Comparison of ENCODE assay signal across 12 cellular contexts in genomic region chr16:75248536-75249380, GRCh38. TPM values are rescaled to one million over a fixed set of nuclear protein-coding genes. Genes with fewer than 3 reads are reported as not detected.
A peak's percentile ranks its signal among the peaks of the same experiment; 100 is the strongest.
DNase-seq lines count a peak whose midpoint lies in the region; ATAC-seq and TF ChIP-seq lines count a peak whose summit lies in the region.
"Had no signal": no experiment of that assay in that cellular context is flagged by ENCODE, and none has a peak within 500 bp of the region (broad histone marks: within the 10 kb centered on the region; RNA-seq: fewer than 3 reads in every experiment).

No MANE protein-coding gene starts in this region.

- no peaks in the 10 kb centered on the region; a peak in 1 of 4 replicates for H3K36me3 ChIP-seq in HCT116 (ENCODE audit: control insufficient read depth in 1 of 2, insufficient read depth in 2 of 2, low read length in 2 of 2)
- no peaks in the 10 kb centered on the region for H3K36me3 ChIP-seq in lower lobe of right lung
- no peaks in the 10 kb centered on the region for H3K36me3 ChIP-seq in stomach smooth muscle (ENCODE audit: control insufficient read depth in 2 of 2, insufficient read depth in 2 of 2, low read length in 2 of 2)

- H3K27ac Mint-ChIP-seq in chondrocyte (ENCODE audit: unreplicated experiment), result peak overlapping the region; percentile 100

- ATAC-seq in HCT116, result no peak
- no peak for ATAC-seq in lower lobe of right lung
- ATAC-seq in HG03095 (IDR thresholded peaks at IDR 0.05; ENCODE audit: unreplicated experiment), result no peak

- RAD21 ChIA-PET in HCT116 (lab: Charles Lee; ENCODE audit: low non-redundant PET in 1 of 2, low total read pairs in 2 of 2, uncharacterized antibody in 2 of 2, unreplicated experiment in 2 of 2), result interaction anchor here in 1 of 2 experiments (0.9 kb wide), 1 partner anchor 56 kb away, joined by 3 read pairs; no protein-coding TSS in a partner anchor

- DNase-seq in HCT116 (ENCODE audit: low read depth, low spot score), result no peak
- DNase-seq in chondrocyte (ENCODE audit: low spot score), result no peak
- DNase-seq in lower lobe of right lung, result no peak
- no peak for DNase-seq in posterior vena cava (ENCODE audit: low spot score)
- DNase-seq in NCI-H524 (lab: John Stamatoyannopoulos, UW), result no peak
- DNase-seq in activated CD4-positive, alpha-beta T cell treated with anti-CD3 and anti-CD28 coated beads for 4 hours, result no peak
- DNase-seq: activated CD8-positive, alpha-beta memory T cell treated with anti-CD3 and anti-CD28 coated beads for 24 hours; DMS79; NCI-H2029 treated with DMSO at 0.1 percent for 48 hours had no signal

- TF ChIP-seq RAD21 in HCT116 (IDR thresholded peaks at IDR 0.05; ENCODE audit: low read depth), result no peak

- intact Hi-C loops in HCT116 (cut with micrococcal nuclease) (no loop called here), lower lobe of right lung (cut with DNase I) (no loop called here), posterior vena cava (cut with DNase I) (no loop called here)

- H3K27ac ChIP-seq in HCT116 (ENCODE audit: low read depth, low read length), result peak overlapping the region; percentile 97; the same call in 1 of the 2 replicates
- peak overlapping the region; percentile 90 for H3K27ac ChIP-seq in lower lobe of right lung
- peak overlapping the region; percentile 95 for H3K27ac ChIP-seq in stomach smooth muscle (ENCODE audit: low read length)
- H3K27ac ChIP-seq: SJSA1 had no signal

- no peaks in the 10 kb centered on the region for H3K27me3 Mint-ChIP-seq in chondrocyte (ENCODE audit: low read depth)

- H3K4me1 Mint-ChIP-seq in chondrocyte (ENCODE audit: low read depth), result peaks cover 83% of the 10 kb centered on the region

- H3K36me3 Mint-ChIP-seq in chondrocyte (ENCODE audit: low read depth), result peaks cover 2% of the 10 kb centered on the region

- 0 out of 2 replicates have a peak overlapping the region, but pooled peaks have one; percentile 91 for H3K9ac ChIP-seq in HCT116 (ENCODE audit: low read length)
- H3K9ac ChIP-seq in stomach smooth muscle (ENCODE audit: low read length in 2 of 2), result peak overlapping the region in 1 of 2 donors; percentile 39

- TF ChIP-seq CTCF in HCT116 (IDR thresholded peaks at IDR 0.05 in 2 of 3, conservative IDR thresholded peaks at IDR 0.05 in 1 of 3; ENCODE audit: borderline replicate concordance in 1 of 3, insufficient read depth in 1 of 3, low read depth in 2 of 3, low read length in 2 of 3) (no peak), chondrocyte (IDR thresholded peaks at IDR 0.05) (no peak), lower lobe of right lung (IDR thresholded peaks at IDR 0.05) (no peak)

- peak overlapping the region; percentile 90 for H3K4me3 Mint-ChIP-seq in chondrocyte (ENCODE audit: unreplicated experiment)

- peak overlapping the region; percentile 85 for H3K4me2 ChIP-seq in HCT116 (ENCODE audit: low read length)

- peaks cover 80% of the 10 kb centered on the region for H3K79me2 ChIP-seq in HCT116 (ENCODE audit: insufficient read depth, low read length)

- no peaks in the 10 kb centered on the region for H3K9me3 Mint-ChIP-seq in chondrocyte (ENCODE audit: low read depth)

- POLR2A ChIA-PET in HCT116 (lab: Charles Lee), result interaction anchor here (2.1 kb wide), 1 partner anchor 57 kb away, joined by 5 read pairs; no protein-coding TSS in a partner anchor

- CTCF ChIA-PET in HCT116 (lab: Charles Lee), result no interaction called here

- H3K4me1 ChIP-seq in HCT116 (ENCODE audit: control insufficient read depth in 1 of 2, insufficient read depth in 2 of 2, low read length in 2 of 2), result peaks cover 72 to 87% of the 10 kb centered on the region in 2 experiments
- H3K4me1 ChIP-seq in lower lobe of right lung, result peaks cover 91% of the 10 kb centered on the region
- peaks cover 91% of the 10 kb centered on the region for H3K4me1 ChIP-seq in stomach smooth muscle (ENCODE audit: control insufficient read depth, insufficient read depth, low read length)

- H3K27me3 ChIP-seq in HCT116 (ENCODE audit: insufficient read depth, low read length), result no peaks in the 10 kb centered on the region
- no peaks in the 10 kb centered on the region for H3K27me3 ChIP-seq in lower lobe of right lung (ENCODE audit: low read depth)
- no peaks in the 10 kb centered on the region for H3K27me3 ChIP-seq in stomach smooth muscle (ENCODE audit: control insufficient read depth in 1 of 2, insufficient read depth in 2 of 2, low read length in 2 of 2)
- H3K27me3 ChIP-seq: SJSA1 had no signal

- no peak overlapping the region for H3K4me3 ChIP-seq in HCT116 (replicated peaks in 1 of 2; ENCODE audit: low read depth in 1 of 2, low read length in 2 of 2)
- peak overlapping the region; percentile 17 for H3K4me3 ChIP-seq in lower lobe of right lung
- H3K4me3 ChIP-seq in stomach smooth muscle (ENCODE audit: low read length in 2 of 2), result peak overlapping the region in 1 of 2 donors; percentile 22

- no peak for TF ChIP-seq POLR2A in HCT116 (IDR thresholded peaks at IDR 0.05; ENCODE audit: borderline replicate concordance, extremely low read depth, insufficient read depth, insufficient read length)

- no peaks in the 10 kb centered on the region for H3K9me2 ChIP-seq in HCT116 (ENCODE audit: insufficient read depth)

- no peaks in the 10 kb centered on the region for H3K9me3 ChIP-seq in HCT116 (ENCODE audit: control insufficient read depth in 1 of 2, insufficient read depth in 1 of 2, low read depth in 1 of 2, low read length in 2 of 2)
- H3K9me3 ChIP-seq in lower lobe of right lung, result no peaks in the 10 kb centered on the region
- H3K9me3 ChIP-seq in stomach smooth muscle (ENCODE audit: control insufficient read depth in 2 of 2, low read length in 2 of 2), result no peaks in the 10 kb centered on the region
- H3K9me3 ChIP-seq: SJSA1 had no signal

- H2AFZ ChIP-seq in HCT116 (ENCODE audit: low read depth, low read length, poor library complexity, severe bottlenecking), result no peak overlapping the region

- no TSS peak for BruUV-seq in HCT116 (replicated peaks; lab: Mats Ljungman, UMichigan)

- no peaks in the 10 kb centered on the region for H4K20me1 ChIP-seq in HCT116 (ENCODE audit: insufficient read depth)

TF ChIP-seq in HCT116, 20 proteins besides CTCF, POLR2A, EP300 and RAD21 (continues in another document):
- TF ChIP-seq POLR2AphosphoS5 (IDR thresholded peaks at IDR 0.05; ENCODE audit: low read depth, low read length) (no peak), ELF1 (IDR thresholded peaks at IDR 0.05; ENCODE audit: borderline replicate concordance, low read depth) (no peak), SRF (IDR thresholded peaks at IDR 0.05; ENCODE audit: low read depth) (no peak), REST (IDR thresholded peaks at IDR 0.05; ENCODE audit: low read depth) (no peak), TCF7L2 (IDR thresholded peaks at IDR 0.05; ENCODE audit: borderline replicate concordance, extremely low read depth, insufficient read depth, insufficient read length) (no peak), EZH2phosphoT487 (IDR thresholded peaks at IDR 0.05; ENCODE audit: borderline replicate concordance) (no peak), JUND (IDR thresholded peaks at IDR 0.05) (no peak), SIN3A (IDR thresholded peaks at IDR 0.05; ENCODE audit: low read depth) (no peak), CEBPB (IDR thresholded peaks at IDR 0.05; ENCODE audit: low read depth) (no peak), SP1 (IDR thresholded peaks at IDR 0.05; ENCODE audit: low read depth) (no peak), EGR1 (IDR thresholded peaks at IDR 0.05; ENCODE audit: low read depth) (no peak)

RNA-seq across cellular contexts. Expression of gene BCAR1, which starts 2.7 kb away (rescaled TPM):
- total RNA-seq in HCT116 (2021; ENCODE audit: unreplicated experiment) (49.6 TPM), chondrocyte (125 to 140 TPM (median 125 TPM) in 3 replicates), lower lobe of right lung (65.1 TPM), posterior vena cava (100 to 1,000 TPM in 1 of 2 donors, 10 to 100 TPM in 1; 48.7 to 104 TPM)
- 33.8 and 34.4 TPM in 2 replicates for polyA plus RNA-seq in HCT116 (2012)

RNA-seq across cellular contexts. Expression of gene CTRB1, which starts 30.0 kb away (rescaled TPM):
- 5.6 TPM for total RNA-seq in HCT116 (2021; ENCODE audit: unreplicated experiment)
- polyA plus RNA-seq in HCT116 (2012), result 0.10 TPM in 1 of 2 replicates, not detected in the other
- total RNA-seq in chondrocyte, result not detected in 3 replicates
- not detected for total RNA-seq in lower lobe of right lung
- total RNA-seq in posterior vena cava, result 1 to 10 TPM in 1 of 2 donors, not detected in 1; 4.0 TPM
- total RNA-seq: SJSA1 had no signal

RNA-seq across cellular contexts. Expression of gene CTRB2, which starts 41.8 kb away (rescaled TPM):
- total RNA-seq in HCT116 (2021; ENCODE audit: unreplicated experiment), result 10.0 TPM
- polyA plus RNA-seq in HCT116 (2012), result 0.03 TPM in 1 of 2 replicates, not detected in the other
- total RNA-seq in chondrocyte, result not detected in 3 replicates
- total RNA-seq in lower lobe of right lung, result 0.44 TPM
- 1 to 10 TPM in 1 of 2 donors, under 1 TPM in 1; 0.79 to 9.1 TPM for total RNA-seq in posterior vena cava
- total RNA-seq: SJSA1 had no signal
